Comparison of ENCODE assay signal across 1 cellular context in the genomic region with DNA sequence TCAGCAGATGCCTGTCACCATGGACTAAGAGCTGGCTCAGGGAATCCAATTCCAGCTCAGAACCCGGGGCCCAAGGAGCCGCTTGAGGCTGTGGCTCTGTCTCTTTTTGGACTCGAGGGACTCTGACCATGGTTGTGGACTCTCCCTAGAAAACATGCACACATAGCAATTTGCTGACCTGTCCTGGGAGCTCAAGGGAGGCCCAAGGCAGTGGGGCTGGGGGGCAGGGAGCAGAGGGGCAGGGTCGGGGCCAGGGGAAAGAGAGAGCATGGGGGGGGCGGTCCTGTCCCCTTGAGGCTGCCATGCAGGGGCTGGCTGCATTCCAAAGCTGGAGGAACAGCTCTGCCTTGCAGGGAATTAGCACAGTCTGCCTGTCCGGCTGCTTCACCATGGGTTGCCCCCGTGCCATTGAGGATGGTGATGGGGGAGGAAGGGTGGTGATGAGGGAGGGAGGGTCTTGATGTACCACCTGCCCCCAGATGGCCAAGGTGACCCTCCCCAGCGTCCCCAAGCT.
TF ChIP-seq lines count a peak whose summit lies in the region.

No MANE protein-coding gene starts in this region.

TF ChIP-seq in WTC11, 78 proteins besides CTCF, POLR2A, EP300 and RAD21 (continued from another document):
- TF ChIP-seq ZNF532 (CRISPR knock-in tag; IDR thresholded peaks at IDR 0.05; ENCODE audit: borderline replicate concordance), result no peak
- TF ChIP-seq EMX1 (CRISPR knock-in tag; IDR thresholded peaks at IDR 0.05), result no peak
- no peak for TF ChIP-seq ZNF121 (CRISPR knock-in tag; IDR thresholded peaks at IDR 0.05)
- TF ChIP-seq, protein P1, sequence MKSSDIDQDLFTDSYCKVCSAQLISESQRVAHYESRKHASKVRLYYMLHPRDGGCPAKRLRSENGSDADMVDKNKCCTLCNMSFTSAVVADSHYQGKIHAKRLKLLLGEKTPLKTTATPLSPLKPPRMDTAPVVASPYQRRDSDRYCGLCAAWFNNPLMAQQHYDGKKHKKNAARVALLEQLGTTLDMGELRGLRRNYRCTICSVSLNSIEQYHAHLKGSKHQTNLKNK (CRISPR knock-in tag; IDR thresholded peaks at IDR 0.05), result no peak
- TF ChIP-seq NFYB (CRISPR knock-in tag; conservative IDR thresholded peaks at IDR 0.05; ENCODE audit: low read depth), result no peak
- TF ChIP-seq TEAD1 (CRISPR knock-in tag; IDR thresholded peaks at IDR 0.05), result no peak
- TF ChIP-seq ZNF317 (CRISPR knock-in tag; IDR thresholded peaks at IDR 0.05; ENCODE audit: borderline replicate concordance, low read depth), result no peak
- no peak for TF ChIP-seq FOXK1 (CRISPR knock-in tag; IDR thresholded peaks at IDR 0.05)
- TF ChIP-seq ETV6 (CRISPR knock-in tag; IDR thresholded peaks at IDR 0.05), result no peak
- TF ChIP-seq MYBL2 (CRISPR knock-in tag; IDR thresholded peaks at IDR 0.05), result no peak
- TF ChIP-seq, protein P2, sequence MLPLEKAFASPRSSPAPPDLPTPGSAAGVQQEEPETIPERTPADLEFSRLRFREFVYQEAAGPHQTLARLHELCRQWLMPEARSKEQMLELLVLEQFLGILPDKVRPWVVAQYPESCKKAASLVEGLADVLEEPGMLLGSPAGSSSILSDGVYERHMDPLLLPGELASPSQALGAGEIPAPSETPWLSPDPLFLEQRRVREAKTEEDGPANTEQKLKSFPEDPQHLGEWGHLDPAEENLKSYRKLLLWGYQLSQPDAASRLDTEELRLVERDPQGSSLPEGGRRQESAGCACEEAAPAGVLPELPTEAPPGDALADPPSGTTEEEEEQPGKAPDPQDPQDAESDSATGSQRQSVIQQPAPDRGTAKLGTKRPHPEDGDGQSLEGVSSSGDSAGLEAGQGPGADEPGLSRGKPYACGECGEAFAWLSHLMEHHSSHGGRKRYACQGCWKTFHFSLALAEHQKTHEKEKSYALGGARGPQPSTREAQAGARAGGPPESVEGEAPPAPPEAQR (CRISPR knock-in tag; IDR thresholded peaks at IDR 0.05), result no peak
- no peak for TF ChIP-seq TCF7 (CRISPR knock-in tag; IDR thresholded peaks at IDR 0.05; ENCODE audit: low read depth)
- TF ChIP-seq, protein P3, sequence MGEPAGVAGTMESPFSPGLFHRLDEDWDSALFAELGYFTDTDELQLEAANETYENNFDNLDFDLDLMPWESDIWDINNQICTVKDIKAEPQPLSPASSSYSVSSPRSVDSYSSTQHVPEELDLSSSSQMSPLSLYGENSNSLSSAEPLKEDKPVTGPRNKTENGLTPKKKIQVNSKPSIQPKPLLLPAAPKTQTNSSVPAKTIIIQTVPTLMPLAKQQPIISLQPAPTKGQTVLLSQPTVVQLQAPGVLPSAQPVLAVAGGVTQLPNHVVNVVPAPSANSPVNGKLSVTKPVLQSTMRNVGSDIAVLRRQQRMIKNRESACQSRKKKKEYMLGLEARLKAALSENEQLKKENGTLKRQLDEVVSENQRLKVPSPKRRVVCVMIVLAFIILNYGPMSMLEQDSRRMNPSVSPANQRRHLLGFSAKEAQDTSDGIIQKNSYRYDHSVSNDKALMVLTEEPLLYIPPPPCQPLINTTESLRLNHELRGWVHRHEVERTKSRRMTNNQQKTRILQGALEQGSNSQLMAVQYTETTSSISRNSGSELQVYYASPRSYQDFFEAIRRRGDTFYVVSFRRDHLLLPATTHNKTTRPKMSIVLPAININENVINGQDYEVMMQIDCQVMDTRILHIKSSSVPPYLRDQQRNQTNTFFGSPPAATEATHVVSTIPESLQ (CRISPR knock-in tag; IDR thresholded peaks at IDR 0.05), result no peak
- no peak for TF ChIP-seq ATF3 (CRISPR knock-in tag; conservative IDR thresholded peaks at IDR 0.05)
- no peak for TF ChIP-seq ZNF263 (CRISPR knock-in tag; IDR thresholded peaks at IDR 0.05; ENCODE audit: low read depth)
- TF ChIP-seq SP1 (CRISPR knock-in tag; conservative IDR thresholded peaks at IDR 0.05), result no peak
- TF ChIP-seq CREM (CRISPR knock-in tag; IDR thresholded peaks at IDR 0.05), result no peak
- TF ChIP-seq E2F4 (CRISPR knock-in tag; IDR thresholded peaks at IDR 0.05; ENCODE audit: borderline replicate concordance, low read depth), result no peak
- TF ChIP-seq JAZF1 (CRISPR knock-in tag; IDR thresholded peaks at IDR 0.05), result no peak
